In genomic region chr21:32682696-32683474, GRCh38 we compare ENCODE assay signal across 23 cellular contexts. TPM values are rescaled to one million over a fixed set of nuclear protein-coding genes. Genes with fewer than 3 reads are reported as not detected.
A peak's percentile ranks its signal among the peaks of the same experiment; 100 is the strongest.
DNase-seq lines count a peak whose midpoint lies in the region; ATAC-seq, FAIRE-seq and TF ChIP-seq lines count a peak whose summit lies in the region.
"Had no signal": no experiment of that assay in that cellular context is flagged by ENCODE, and none has a peak within 500 bp of the region (broad histone marks: within the 10 kb centered on the region; RNA-seq: fewer than 3 reads in every experiment).

No MANE protein-coding gene starts in this region.

- TF ChIP-seq CTCF in HepG2 (CRISPR knock-in tag; IDR thresholded peaks at IDR 0.05) (no peak), lower lobe of right lung (IDR thresholded peaks at IDR 0.05) (no peak)

- H3K4me3 ChIP-seq in HepG2 (replicated peaks in 1 of 3; ENCODE audit: insufficient read depth in 1 of 3, low read depth in 2 of 3, low read length in 3 of 3): no peak overlapping the region
- no peak overlapping the region for H3K4me3 ChIP-seq in lower lobe of right lung
- H3K4me3 ChIP-seq in right cardiac atrium (ENCODE audit: low read length): no peak overlapping the region
- H3K4me3 ChIP-seq: testis had no signal

- 53% methylated on average over 3 of the region's 3 CpGs for WGBS in HepG2 (ENCODE audit: low lambda C conversion rate)
- WGBS in right cardiac atrium: 34% methylated on average over 3 of the region's 3 CpGs

- TF ChIP-seq EP300 in HepG2 (IDR thresholded peaks at IDR 0.05; ENCODE audit: low read depth in 2 of 2, low read length in 2 of 2): no peak
- TF ChIP-seq EP300 in HepG2 (CRISPR knock-in tag; IDR thresholded peaks at IDR 0.05; ENCODE audit: borderline replicate concordance): no peak

- no peaks in the 10 kb centered on the region for H3K9me3 ChIP-seq in HepG2 (ENCODE audit: low read length)
- no peaks in the 10 kb centered on the region for H3K9me3 ChIP-seq in lower lobe of right lung
- no peaks in the 10 kb centered on the region for H3K9me3 ChIP-seq in right cardiac atrium (ENCODE audit: control insufficient read depth, low read length)
- H3K9me3 ChIP-seq: body of pancreas, testis had no signal

- no peaks in the 10 kb centered on the region for H3K79me2 ChIP-seq in HepG2 (ENCODE audit: insufficient read depth, low read length)

- H3K4me1 ChIP-seq in HepG2 (ENCODE audit: insufficient read depth, low read length) (no peaks in the 10 kb centered on the region), lower lobe of right lung (no peaks in the 10 kb centered on the region), right cardiac atrium (ENCODE audit: control insufficient read depth, insufficient read depth, low read length) (peaks cover 1% of the 10 kb centered on the region)
- H3K4me1 ChIP-seq: testis had no signal

- in situ Hi-C loops in HepG2 (cut with HindIII; ENCODE audit: extremely low pct_ligation_motif_present, low pct_unique_long_range_greater_than_20kb): no loop called here

- no peaks in the 10 kb centered on the region for H4K20me1 ChIP-seq in HepG2 (ENCODE audit: insufficient read depth, low read length)

- no peak for ATAC-seq in HepG2
- ATAC-seq in lower lobe of right lung: no peak
- no peak for ATAC-seq in right cardiac atrium
- ATAC-seq: activated naive CD4-positive, alpha-beta T cell treated with anti-CD3 and anti-CD28 coated beads, Interleukin-2, amount 50 U/mL, for 72 hours; activated T-cell treated with anti-CD3 and anti-CD28 coated beads, Interleukin-2, amount 50 U/mL, for 72 hours; body of pancreas; esophagus mucosa; naive thymus-derived CD8-positive, alpha-beta T cell; T-cell had no signal

- BruUV-seq in HepG2 (replicated peaks; lab: Mats Ljungman, UMichigan): no TSS peak

- FAIRE-seq in GM12892 (lab: Jason Lieb, UNC) (peak; percentile 83), colon (lab: Jason Lieb, UNC) (peak; percentile 36), HepG2 (lab: Jason Lieb, UNC) (peak; percentile 52)

- H3K9ac ChIP-seq in HepG2 (ENCODE audit: insufficient read depth, low read depth, low read length): no peak overlapping the region

- H2AFZ ChIP-seq in HepG2 (ENCODE audit: low read length): no peak overlapping the region

- POLR2A ChIA-PET in HepG2 (lab: Yijun Ruan, JAX): no interaction called here

- H3K27me3 ChIP-seq in HepG2 (ENCODE audit: control insufficient read depth in 1 of 2, insufficient read depth in 2 of 2, low read length in 2 of 2) (no peaks in the 10 kb centered on the region), lower lobe of right lung (ENCODE audit: low read depth) (no peaks in the 10 kb centered on the region), right cardiac atrium (ENCODE audit: control insufficient read depth, insufficient read depth) (no peaks in the 10 kb centered on the region)
- H3K27me3 ChIP-seq: body of pancreas, testis had no signal

- DNase-seq in GM12892 (ENCODE audit: insufficient read length): no peak
- peak; percentile 66 for DNase-seq in NCI-H524 treated with DMSO at 0.1 percent for 48 hours (lab: John Stamatoyannopoulos, UW)
- no peak for DNase-seq in HepG2 (ENCODE audit: low spot score)
- no peak for DNase-seq in activated CD8-positive, alpha-beta memory T cell treated with anti-CD3 and anti-CD28 coated beads, Interleukin-2, amount 50 U/mL, for 48 hours
- DNase-seq in lower lobe of right lung: no peak
- DNase-seq in COLO829 (ENCODE audit: low spot score): no peak
- no peak for DNase-seq in right cardiac atrium
- DNase-seq: activated B cell treated with CpG ODN at 0.5 μM for 24 hours; activated T-cell treated with anti-CD3 and anti-CD28 coated beads, Interleukin-2, amount 50 U/mL, for 72 hours; body of pancreas; cortex of kidney; head of caudate nucleus; immature natural killer cell; mesendoderm; naive thymus-derived CD8-positive, alpha-beta T cell; NCI-H1417 treated with DMSO at 0.1 percent for 48 hours; NK-92 treated with Interleukin-12 subunit alpha and Interleukin-12 subunit beta, amount 100 ng/mL, for 24 hours; posterior cingulate gyrus; T-cell; testis had no signal

- H3K36me3 ChIP-seq in HepG2 (replicated peaks in 1 of 2; ENCODE audit: control insufficient read depth in 1 of 2, insufficient read depth in 2 of 2, low read length in 2 of 2): peaks cover 0 to 3% of the 10 kb centered on the region in 2 experiments; a peak in 1 of 5 replicates
- H3K36me3 ChIP-seq in lower lobe of right lung: peaks cover 40% of the 10 kb centered on the region

- H3K4me2 ChIP-seq in HepG2 (ENCODE audit: low read depth, low read length): no peak overlapping the region

- TF ChIP-seq RAD21 in HepG2 (CRISPR knock-in tag; IDR thresholded peaks at IDR 0.05): no peak

- TF ChIP-seq POLR2A in GM12892 (IDR thresholded peaks at IDR 0.05; ENCODE audit: low read depth, low read length) (no peak), HepG2 (IDR thresholded peaks at IDR 0.05; ENCODE audit: insufficient read depth in 1 of 2, low read depth in 2 of 2, low read length in 2 of 2) (no peak)

- H3K27ac ChIP-seq in HepG2 (ENCODE audit: extremely low read length, insufficient read depth, low read length): no peak overlapping the region
- no peak overlapping the region for H3K27ac ChIP-seq in lower lobe of right lung
- H3K27ac ChIP-seq in right cardiac atrium (ENCODE audit: low read length): no peak overlapping the region
- H3K27ac ChIP-seq: testis had no signal

- intact Hi-C loops in HepG2 (cut with micrococcal nuclease; ENCODE audit: unreplicated experiment) (no loop called here), lower lobe of right lung (cut with DNase I) (no loop called here), right cardiac atrium (cut with DNase I) (no loop called here)

- CTCF ChIA-PET in HepG2 (lab: Yijun Ruan, JAX; ENCODE audit: low intra/inter-chr PET ratio, low total read pairs): no interaction called here

TF ChIP-seq in HepG2, 621 proteins besides CTCF, POLR2A, EP300 and RAD21:
- no peak for TF ChIP-seq ZKSCAN8 (CRISPR knock-in tag; IDR thresholded peaks at IDR 0.05; ENCODE audit: borderline replicate concordance)

RNA-seq across cellular contexts. Expression of gene SYNJ1, which starts 44.9 kb away (rescaled TPM):
- polyA plus RNA-seq in GM12892 (2012; ENCODE audit: missing spikeins): 4.3 TPM
- total RNA-seq in HepG2 (2016; rRNA removed; fragmentation: Illumina TruSeq; extraction: Trizol) (2.7 and 6.4 TPM in 2 replicates), lower lobe of right lung (23.1 TPM), right cardiac atrium (10 to 100 TPM; 13.4 to 16.9 (median 16.0) TPM)
- total RNA-seq in HepG2 (2016; cell fraction: cytosol; rRNA removed; fragmentation: Illumina TruSeq; extraction: Trizol; ENCODE audit: low read depth): 0.79 and 0.81 TPM in 2 replicates
- total RNA-seq in HepG2 (2016; cell fraction: insoluble cytoplasmic fraction; rRNA removed; fragmentation: Illumina TruSeq; extraction: Trizol): 2.8 and 6.0 TPM in 2 replicates
- 1.4 and 2.0 TPM in 2 replicates for total RNA-seq in HepG2 (2016; cell fraction: membrane; rRNA removed; fragmentation: Illumina TruSeq; extraction: Trizol)
- total RNA-seq in HepG2 (2016; cell fraction: nucleus; rRNA removed; fragmentation: Illumina TruSeq; extraction: Trizol): 5.3 and 5.5 TPM in 2 replicates
- polyA plus RNA-seq in HepG2 (2011; rRNA removed) (1.7 and 2.0 TPM in 2 replicates), right cardiac atrium (5.8 TPM)
- polyA plus RNA-seq in HepG2 (2011; cell fraction: cytosol; rRNA removed): 0.87 and 1.2 TPM in 2 replicates
- polyA plus RNA-seq in HepG2 (2011; cell fraction: nucleus; rRNA removed): 5.9 and 6.7 TPM in 2 replicates
- polyA plus RNA-seq in HepG2 (2012): 3.2 and 3.6 TPM in 2 replicates
- 0.16 and 0.20 TPM in 2 replicates for polyA plus RNA-seq in HepG2 (2016; cell fraction: cytosol; fragmentation: Illumina TruSeq; extraction: Trizol; ENCODE audit: low read depth)
- polyA plus RNA-seq in HepG2 (2016; cell fraction: insoluble cytoplasmic fraction; fragmentation: Illumina TruSeq; extraction: Trizol; ENCODE audit: low read depth): 3.7 and 5.3 TPM in 2 replicates
- polyA plus RNA-seq in HepG2 (2016; cell fraction: membrane; fragmentation: Illumina TruSeq; extraction: Trizol; ENCODE audit: low read depth): 0.62 and 0.63 TPM in 2 replicates
- polyA plus RNA-seq in HepG2 (2016; cell fraction: nucleus; fragmentation: Illumina TruSeq; extraction: Trizol; ENCODE audit: insufficient read depth, low read depth): 8.5 and 10.3 TPM in 2 replicates
- polyA minus RNA-seq in HepG2 (2011; rRNA and poly(A)+ RNA removed; ENCODE audit: low replicate concordance): 3.5 and 10.1 TPM in 2 replicates
- 2.1 and 2.3 TPM in 2 replicates for polyA minus RNA-seq in HepG2 (2011; cell fraction: cytosol; rRNA and poly(A)+ RNA removed)
- polyA minus RNA-seq in HepG2 (2011; cell fraction: nucleus; rRNA and poly(A)+ RNA removed): 7.3 and 11.2 TPM in 2 replicates
